ENCODE assay signal across 21 cellular contexts in genomic region chr17:28348979-28349378, GRCh38. TPM values are rescaled to one million over a fixed set of nuclear protein-coding genes. Genes with fewer than 3 reads are reported as not detected.
"Had no signal": no experiment of that assay in that cellular context is flagged by ENCODE, and none has a peak within 500 bp of the region (broad histone marks: within the 10 kb centered on the region; RNA-seq: fewer than 3 reads in every experiment).

No MANE protein-coding gene starts in this region.

- ATAC-seq: activated T-cell treated with anti-CD3 and anti-CD28 coated beads, Interleukin-2, amount 50 U/mL, for 4 hours had no signal

- H3K4me1 ChIP-seq: Peyer's patch had no signal

- DNase-seq: activated B cell treated with CpG ODN at 0.5 μM for 24 hours; activated CD4-positive, alpha-beta memory T cell treated with anti-CD3 and anti-CD28 coated beads for 36 hours; activated CD4-positive, alpha-beta T cell treated with anti-CD3 and anti-CD28 coated beads for 1 hour; activated CD4-positive, alpha-beta T cell treated with anti-CD3 and anti-CD28 coated beads, Interleukin-2, amount 10 ng/mL, durations not matched to agents 24 days and 14 days; activated CD8-positive, alpha-beta memory T cell treated with anti-CD3 and anti-CD28 coated beads for 24 hours; activated gamma-delta T cell treated with Interleukin-2 at 50 U/mL for 16 hours; activated naive CD4-positive, alpha-beta T cell treated with anti-CD3 and anti-CD28 coated beads, Interleukin-2, amount 10 ng/mL, durations not matched to agents 7 days and 5 days; activated naive CD8-positive, alpha-beta T cell treated with anti-CD3 and anti-CD28 coated beads for 36 hours; activated T-cell treated with anti-CD3 and anti-CD28 coated beads, Interleukin-2, amount 50 U/mL, for 4 hours; Kasumi-1; KBM-7; NCI-H1105 treated with DMSO at 0.1 percent for 48 hours; NCI-H1436 treated with DMSO at 0.1 percent for 48 hours; NCI-H187; NCI-H2081; NCI-H510A treated with DMSO at 0.1 percent for 48 hours; SHP77 treated with DMSO at 0.1 percent for 48 hours had no signal

- H3K27ac ChIP-seq: Peyer's patch had no signal

- H3K27me3 ChIP-seq: breast epithelium, Peyer's patch had no signal

- H3K4me3 ChIP-seq: breast epithelium, Peyer's patch had no signal

- H3K9me3 ChIP-seq: breast epithelium, Peyer's patch had no signal

RNA-seq across cellular contexts. Expression of gene SEBOX, which starts 16.0 kb away (rescaled TPM):
- total RNA-seq: activated B cell treated with CpG ODN at 0.5 μM for 24 hours; activated CD4-positive, alpha-beta memory T cell treated with anti-CD3 and anti-CD28 coated beads for 36 hours; activated CD4-positive, alpha-beta T cell treated with anti-CD3 and anti-CD28 coated beads, Interleukin-2, amount 10 ng/mL, durations not matched to agents 24 days and 14 days; activated naive CD8-positive, alpha-beta T cell treated with anti-CD3 and anti-CD28 coated beads for 36 hours; activated T-cell treated with anti-CD3 and anti-CD28 coated beads, Interleukin-2, amount 50 U/mL, for 4 hours; breast epithelium; Peyer's patch; SK-MEL-5 had no signal
- polyA plus RNA-seq: adipose tissue had no signal

RNA-seq across cellular contexts. Expression of gene VTN, which starts 21.1 kb away (rescaled TPM):
- total RNA-seq: activated CD4-positive, alpha-beta memory T cell treated with anti-CD3 and anti-CD28 coated beads for 36 hours had no signal
